8 cellular contexts compared by ENCODE assay signal in the genomic region with DNA sequence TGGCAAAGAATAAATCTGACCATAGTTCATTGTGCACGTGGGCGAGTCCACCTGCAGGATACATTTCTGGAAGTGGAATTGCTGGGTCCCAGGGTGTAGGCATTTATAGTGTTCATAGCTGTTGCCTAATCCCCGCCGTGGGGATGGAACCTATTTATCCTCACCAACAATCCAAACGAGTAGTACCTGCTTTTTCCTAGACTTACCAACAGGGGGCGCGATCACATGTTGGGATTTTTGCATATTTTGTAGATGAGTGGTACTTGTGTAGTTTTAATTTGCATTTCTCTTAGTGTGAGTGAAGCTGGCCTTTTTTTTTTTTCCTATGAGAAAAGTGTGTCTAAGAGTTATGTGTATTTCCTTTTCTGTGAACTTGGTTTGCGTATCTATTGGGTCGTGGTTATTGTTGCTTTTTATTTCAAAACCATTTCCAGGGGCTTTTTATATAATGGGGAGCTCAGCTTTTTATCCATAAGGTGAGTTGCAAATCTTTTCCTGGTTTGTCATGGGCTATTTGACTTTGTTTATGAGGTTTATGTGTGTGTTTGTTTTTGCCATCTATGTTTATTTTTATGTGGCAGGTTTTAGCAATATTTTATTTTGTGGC.
DNase-seq lines count a peak whose midpoint lies in the region; ATAC-seq, FAIRE-seq and TF ChIP-seq lines count a peak whose summit lies in the region.

No MANE protein-coding gene starts in this region.

- H3K14ac ChIP-seq in H9 (ENCODE audit: insufficient read depth, low read length): no peak overlapping the region

- H3K9me3 ChIP-seq in H9 (ENCODE audit: control insufficient read depth, low read depth, low read length): no peaks in the 10 kb centered on the region

- no peak overlapping the region for H3K27ac Mint-ChIP-seq in H9
- no peak overlapping the region for H3K27ac Mint-ChIP-seq in activated CD8-positive, alpha-beta memory T cell treated with anti-CD3 and anti-CD28 coated beads, Interleukin-2, amount 10 ng/mL, durations not matched to agents 7 days and 5 days

- H3K79me2 ChIP-seq in H9 (ENCODE audit: insufficient read depth, low read length): no peaks in the 10 kb centered on the region

- DNase-seq in AG20443 (ENCODE audit: low spot score) (peak; percentile 77), H9 (peak; percentile 68), NOMO-1 treated with dmso at 0.1 percent for 144 hours (lab: John Stamatoyannopoulos, UW; ENCODE audit: unreplicated experiment) (peak; percentile 32), myocyte (ENCODE audit: low read depth) (peak; percentile 70)
- DNase-seq in activated CD8-positive, alpha-beta memory T cell treated with anti-CD3 and anti-CD28 coated beads, Interleukin-2, amount 10 ng/mL, durations not matched to agents 7 days and 5 days: peak; percentile 76
- DNase-seq in stimulated activated CD8-positive, alpha-beta memory T cell treated with anti-CD3 and anti-CD28 coated beads, Interleukin-7, amount 100 ng/mL, for 4 hours (ENCODE audit: low read depth in 2 of 2): peak; percentile 26 to 58

- ATAC-seq in activated CD8-positive, alpha-beta memory T cell treated with anti-CD3 and anti-CD28 coated beads, Interleukin-2, amount 10 ng/mL, durations not matched to agents 7 days and 5 days: peak; percentile 38
- no peak for ATAC-seq in HG03159 (IDR thresholded peaks at IDR 0.05; ENCODE audit: unreplicated experiment)

- H4K20me1 ChIP-seq in H9 (ENCODE audit: control insufficient read depth, insufficient read depth, insufficient read length): no peaks in the 10 kb centered on the region

- H3K36me3 Mint-ChIP-seq in H9 (ENCODE audit: insufficient read depth in 1 of 3, low read depth in 3 of 3): peaks cover 0 to 5% (median 2%) of the 10 kb centered on the region in 3 experiments; a peak in 3 of 7 replicates
- H3K36me3 Mint-ChIP-seq in activated CD8-positive, alpha-beta memory T cell treated with anti-CD3 and anti-CD28 coated beads, Interleukin-2, amount 10 ng/mL, durations not matched to agents 7 days and 5 days: no peaks in the 10 kb centered on the region

- H3K27me3 Mint-ChIP-seq in H9 (ENCODE audit: low read depth): peaks cover 66% of the 10 kb centered on the region
- H3K27me3 Mint-ChIP-seq in activated CD8-positive, alpha-beta memory T cell treated with anti-CD3 and anti-CD28 coated beads, Interleukin-2, amount 10 ng/mL, durations not matched to agents 7 days and 5 days: peaks cover 4% of the 10 kb centered on the region

- H4K5ac ChIP-seq in H9 (ENCODE audit: insufficient read length, low read depth, low read length): no peak overlapping the region

- H2BK120ac ChIP-seq in H9 (ENCODE audit: low read depth, low read length, poor library complexity, severe bottlenecking): no peak overlapping the region

- no peak overlapping the region for H3K4me2 ChIP-seq in H9 (ENCODE audit: insufficient read depth, insufficient read length, low read length)

- no peak overlapping the region for H3K9ac ChIP-seq in H9 (ENCODE audit: extremely low read depth, insufficient read length, low read length)

- H4K8ac ChIP-seq in H9 (replicated peaks; ENCODE audit: insufficient read length, low read depth, low read length): no peak overlapping the region

- H3K79me1 ChIP-seq in H9 (ENCODE audit: insufficient read depth, low read depth, low read length, poor library complexity, severe bottlenecking): no peaks in the 10 kb centered on the region

- H3K23ac ChIP-seq in H9 (ENCODE audit: insufficient read length, low read depth, low read length): no peak overlapping the region

- H3K27ac ChIP-seq in H9 (ENCODE audit: insufficient read length, low read depth, low read length): no peak overlapping the region

- TF ChIP-seq CTCF in H9 (conservative IDR thresholded peaks at IDR 0.05): peak; percentile 84

- no peak overlapping the region for H4K91ac ChIP-seq in H9 (ENCODE audit: insufficient read length, low read depth, low read length)

- H3T11ph ChIP-seq in H9 (ENCODE audit: low read length): no peak overlapping the region

- no CpG with 5 or more reads among the region's 9 CpGs for WGBS in H9 (ENCODE audit: extremely low coverage, insufficient read length, low lambda C conversion rate)

- no peak overlapping the region for H2BK12ac ChIP-seq in H9 (ENCODE audit: insufficient read length, low read depth, low read length)

- H2AFZ ChIP-seq in H9 (ENCODE audit: low read length): no peak overlapping the region

- CTCF ChIA-PET in activated CD8-positive, alpha-beta memory T cell treated with anti-CD3 and anti-CD28 coated beads, Interleukin-2, amount 10 ng/mL, durations not matched to agents 7 days and 5 days (lab: Charles Lee): interaction anchor here (0.7 to 3.7 kb wide), 26 partner anchors 9 to 130 kb away, joined by 3 to 56 read pairs (median 4); a partner anchor contains a TSS

- H2BK20ac ChIP-seq in H9 (ENCODE audit: low read depth, low read length, poor library complexity, severe bottlenecking): no peak overlapping the region

- no peak overlapping the region for H2AK5ac ChIP-seq in H9 (ENCODE audit: insufficient read length, low read length)

- no peak overlapping the region for H3K18ac ChIP-seq in H9 (ENCODE audit: insufficient read length, low read depth, low read length)

- no peak overlapping the region for H3K56ac ChIP-seq in H9 (ENCODE audit: insufficient read length, low read depth, low read length)

- H3K23me2 ChIP-seq in H9 (ENCODE audit: insufficient read length, low read depth, low read length, poor library complexity, severe bottlenecking): no peaks in the 10 kb centered on the region

- peak; percentile 51 for FAIRE-seq in endometrium (lab: Jason Lieb, UNC)

- no peak overlapping the region for H2BK15ac ChIP-seq in H9 (ENCODE audit: low read depth, low read length)

- peaks cover 4 to 7% of the 10 kb centered on the region in 2 experiments; a peak in 3 of 5 replicates for H3K9me3 Mint-ChIP-seq in H9
- no peaks in the 10 kb centered on the region for H3K9me3 Mint-ChIP-seq in activated CD8-positive, alpha-beta memory T cell treated with anti-CD3 and anti-CD28 coated beads, Interleukin-2, amount 10 ng/mL, durations not matched to agents 7 days and 5 days (ENCODE audit: low read depth)

- H3K4ac ChIP-seq in H9 (ENCODE audit: low read depth, low read length): no peak overlapping the region

- no peak overlapping the region; a peak in 1 of 5 replicates for H3K4me3 Mint-ChIP-seq in H9
- no peak overlapping the region for H3K4me3 Mint-ChIP-seq in activated CD8-positive, alpha-beta memory T cell treated with anti-CD3 and anti-CD28 coated beads, Interleukin-2, amount 10 ng/mL, durations not matched to agents 7 days and 5 days

- H3K4me1 ChIP-seq in H9 (ENCODE audit: insufficient read depth, low read length): no peaks in the 10 kb centered on the region

- H3K27me3 ChIP-seq in H9 (ENCODE audit: insufficient read depth, low read length): no peaks in the 10 kb centered on the region; the same call in 1 of the 2 replicates

- no peak overlapping the region for H2BK5ac ChIP-seq in H9 (ENCODE audit: insufficient read length, low read length)

- H3K4me1 Mint-ChIP-seq in H9: peaks cover 6 to 19% of the 10 kb centered on the region in 2 experiments
- peaks cover 7% of the 10 kb centered on the region for H3K4me1 Mint-ChIP-seq in activated CD8-positive, alpha-beta memory T cell treated with anti-CD3 and anti-CD28 coated beads, Interleukin-2, amount 10 ng/mL, durations not matched to agents 7 days and 5 days
